In genomic region chr12:75488553-75488952, GRCh38 we compare ENCODE assay signal across 8 cellular contexts. TPM values are rescaled to one million over a fixed set of nuclear protein-coding genes. Genes with fewer than 3 reads are reported as not detected.
DNase-seq lines count a peak whose midpoint lies in the region; ATAC-seq and TF ChIP-seq lines count a peak whose summit lies in the region.

No MANE protein-coding gene starts in this region.

- peaks cover 9% of the 10 kb centered on the region for H3K36me3 Mint-ChIP-seq in nephron progenitor cell (ENCODE audit: low read depth)

- no peak overlapping the region for H3K4me3 Mint-ChIP-seq in nephron progenitor cell

- peak; percentile 50 for ATAC-seq in GM19023 (IDR thresholded peaks at IDR 0.05; ENCODE audit: unreplicated experiment)
- ATAC-seq in activated CD4-positive, CD25-positive, alpha-beta regulatory T cell treated with anti-CD3 and anti-CD28 coated beads, Interleukin-2, amount 50 U/mL, for 24 hours, result no peak
- no peak for ATAC-seq in GM18870 (IDR thresholded peaks at IDR 0.05; ENCODE audit: unreplicated experiment)
- ATAC-seq in HG03571 (IDR thresholded peaks at IDR 0.05; ENCODE audit: unreplicated experiment), result no peak

- H3K4me1 ChIP-seq in BE2C, result no peaks in the 10 kb centered on the region; the same call in 1 of the 2 replicates

- H3K27ac Mint-ChIP-seq in nephron progenitor cell, result peak overlapping the region; percentile 61

- H3K27me3 Mint-ChIP-seq in nephron progenitor cell (ENCODE audit: low read depth, poor library complexity), result no peaks in the 10 kb centered on the region

- DNase-seq in BE2C (peak; percentile 38), MG63 (peak; percentile 59), dermis blood vessel endothelial cell (peak; percentile 30), nephron progenitor cell (no peak)

- H3K4me3 ChIP-seq in BE2C (ENCODE audit: low read depth, low read length), result no peak overlapping the region
- no peak overlapping the region for H3K4me3 ChIP-seq in MG63

- TF ChIP-seq CTCF in BE2C (IDR thresholded peaks at IDR 0.05; ENCODE audit: low read depth, low read length) (peak; percentile 68), nephron progenitor cell (IDR thresholded peaks at IDR 0.05) (no peak)

- H3K4me1 Mint-ChIP-seq in nephron progenitor cell, result peaks cover 16% of the 10 kb centered on the region

- H3K9me3 Mint-ChIP-seq in nephron progenitor cell, result no peaks in the 10 kb centered on the region

- H3K36me3 ChIP-seq in BE2C (no peaks in the 10 kb centered on the region), MG63 (peaks cover 80% of the 10 kb centered on the region)

- H3K9me3 ChIP-seq in BE2C, result no peaks in the 10 kb centered on the region
- no peaks in the 10 kb centered on the region for H3K9me3 ChIP-seq in MG63

- H3K27me3 ChIP-seq in BE2C (no peaks in the 10 kb centered on the region), MG63 (no peaks in the 10 kb centered on the region)

RNA-seq across cellular contexts. Expression of gene GLIPR1, which starts 8.0 kb away (rescaled TPM):
- polyA plus RNA-seq in BE2C (2012; ENCODE audit: insufficient read depth, insufficient read length, low read depth), result 2.1 TPM
- total RNA-seq in MG63 (2014; rRNA removed; shearing (Covaris generic); ENCODE audit: low replicate concordance), result 99.6 and 103 TPM in 2 replicates
- 2.0 and 5.4 TPM in 2 replicates for total RNA-seq in dermis blood vessel endothelial cell

RNA-seq across cellular contexts. Expression of gene KRR1, which starts 22.9 kb away (rescaled TPM):
- polyA plus RNA-seq in BE2C (2012; ENCODE audit: insufficient read depth, insufficient read length, low read depth), result 32.1 TPM
- 30.3 and 40.2 TPM in 2 replicates for total RNA-seq in MG63 (2014; rRNA removed; shearing (Covaris generic); ENCODE audit: low replicate concordance)
- total RNA-seq in dermis blood vessel endothelial cell, result 51.9 and 76.4 TPM in 2 replicates

Comparison
In these comparisons a context has a peak if more than half of its experiments do, and no peak if none do; other contexts are left out.
1. RNA of gene GLIPR1, which starts 8.0 kb away (total RNA-seq): 99.6 to 103 TPM in MG63; 2.0 to 5.4 TPM in dermis blood vessel endothelial cell; every median in the first group is over 10 times any median in the second.